Comparison of ENCODE assay signal across 15 cellular contexts in genomic region chrX:73668779-73669178, GRCh38.
"Had no signal": no experiment of that assay in that cellular context is flagged by ENCODE, and none has a peak within 500 bp of the region (broad histone marks: within the 10 kb centered on the region; RNA-seq: fewer than 3 reads in every experiment).

No MANE protein-coding gene starts in this region.

- H3K27ac ChIP-seq: esophagus muscularis mucosa, foreskin keratinocyte, lower lobe of right lung, sigmoid colon, suprapubic skin had no signal

- H3K4me1 ChIP-seq: foreskin keratinocyte, lower lobe of right lung, suprapubic skin had no signal

- H3K9me3 ChIP-seq: sigmoid colon, suprapubic skin had no signal

- H3K4me3 ChIP-seq: esophagus muscularis mucosa, lower lobe of right lung, sigmoid colon, suprapubic skin had no signal

- H3K27me3 ChIP-seq: esophagus muscularis mucosa, foreskin keratinocyte, sigmoid colon, suprapubic skin had no signal

- DNase-seq: activated CD4-positive, alpha-beta T cell treated with anti-CD3 and anti-CD28 coated beads for 1 hour; activated CD4-positive, alpha-beta T cell treated with anti-CD3 and anti-CD28 coated beads, Interleukin-2, amount 50 U/mL, for 48 hours; activated gamma-delta T cell; activated T-cell treated with anti-CD3 and anti-CD28 coated beads, Interleukin-2, amount 50 U/mL, for 4 hours; lower lobe of right lung; occipital lobe; sigmoid colon; stimulated activated CD4-positive, alpha-beta T cell treated with anti-CD3 and anti-CD28 coated beads, Interleukin-12 subunit alpha, Interleukin-12 subunit beta, amount 100 ng/mL, for 4 hours; stimulated activated CD4-positive, alpha-beta T cell treated with anti-CD3 and anti-CD28 coated beads, Interleukin-2, amount 100 ng/mL, for 48 hours; stimulated activated CD8-positive, alpha-beta memory T cell treated with anti-CD3 and anti-CD28 coated beads, Interleukin-4, amount 100 ng/mL, for 48 hours; stimulated activated naive CD8-positive, alpha-beta T cell treated with anti-CD3 and anti-CD28 coated beads, Interleukin-15, Interleukin-2, amounts not matched to agents 100 U/mL and 50 U/mL, for 24 hours; T-helper 9 cell had no signal

- ATAC-seq: activated T-cell treated with anti-CD3 and anti-CD28 coated beads, Interleukin-2, amount 50 U/mL, for 4 hours; foreskin keratinocyte; stimulated activated naive CD8-positive, alpha-beta T cell treated with anti-CD3 and anti-CD28 coated beads, Interleukin-15, Interleukin-2, amounts not matched to agents 100 U/mL and 50 U/mL, for 24 hours had no signal

- H3K36me3 ChIP-seq: esophagus muscularis mucosa, lower lobe of right lung, sigmoid colon, suprapubic skin had no signal
